8 cellular contexts compared by ENCODE assay signal in the genomic region with DNA sequence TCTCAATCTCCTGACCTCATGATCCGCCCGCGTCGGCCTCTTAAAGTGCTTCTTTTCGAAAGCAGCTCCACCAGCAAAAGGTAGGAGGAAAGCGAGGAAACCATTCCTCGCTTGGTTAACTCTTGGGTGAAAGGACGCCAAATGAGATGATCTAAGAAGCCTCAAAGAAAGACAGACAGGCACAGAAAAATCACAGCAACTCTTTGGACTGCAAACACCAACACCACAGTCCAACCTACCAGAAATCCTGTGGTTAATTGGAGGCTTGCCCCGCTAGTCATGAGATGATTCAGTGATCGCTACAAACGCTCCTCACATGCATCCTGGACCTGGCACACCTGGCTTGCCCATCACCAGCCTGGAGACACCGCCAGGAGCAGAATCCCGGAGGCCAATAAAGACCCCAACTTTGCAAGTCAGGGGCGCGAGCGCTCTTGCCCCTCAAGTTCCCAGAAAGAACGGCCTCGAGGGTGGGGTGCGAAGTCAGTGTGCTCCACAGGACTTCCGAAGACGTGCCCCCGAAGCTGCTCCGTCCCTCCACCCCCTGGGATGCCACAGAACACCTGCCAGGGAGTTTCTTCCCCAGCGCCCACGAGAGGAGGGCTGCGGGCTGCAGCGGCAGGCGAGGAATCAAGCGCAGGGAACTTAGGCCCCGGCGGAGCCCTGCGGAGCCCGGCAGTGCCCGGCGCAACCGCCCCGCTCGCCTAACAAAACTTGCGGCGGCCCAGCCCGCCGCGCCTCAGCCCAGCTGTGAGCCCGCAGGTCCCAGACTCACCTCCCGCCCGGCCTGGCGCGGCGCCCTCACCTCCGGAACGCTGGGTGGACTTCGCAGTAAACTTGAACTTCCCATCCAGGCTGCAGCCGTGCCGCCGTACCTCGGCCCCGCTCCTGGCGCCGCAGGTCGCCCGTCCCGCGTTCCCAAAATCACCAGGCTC. TPM values are rescaled to one million over a fixed set of nuclear protein-coding genes. Genes with fewer than 3 reads are reported as not detected.
DNase-seq lines count a peak whose midpoint lies in the region; ATAC-seq and TF ChIP-seq lines count a peak whose summit lies in the region.
"Not testable (repeated sequence)": the region's sequence is repeated elsewhere in the genome, so short reads cannot be mapped to it uniquely, and the experiment has no call there.

No MANE protein-coding gene starts in this region.

- not testable (repeated sequence) for H3K9me3 Mint-ChIP-seq in GM23338; activated naive CD8-positive, alpha-beta T cell treated with anti-CD3 and anti-CD28 coated beads, Interleukin-2, amount 50 U/mL, for 24 hours; naive thymus-derived CD4-positive, alpha-beta T cell

- peak overlapping the region; percentile 93 for H3K4me3 Mint-ChIP-seq in GM23338
- H3K4me3 Mint-ChIP-seq in activated naive CD8-positive, alpha-beta T cell treated with anti-CD3 and anti-CD28 coated beads, Interleukin-2, amount 50 U/mL, for 24 hours: peak overlapping the region; percentile 96
- H3K4me3 Mint-ChIP-seq in naive thymus-derived CD4-positive, alpha-beta T cell: peak overlapping the region; percentile 90 to 98 (median 97)

- not testable (repeated sequence) for H3K27me3 Mint-ChIP-seq in GM23338 (ENCODE audit: insufficient read depth, low read depth, poor library complexity); activated naive CD8-positive, alpha-beta T cell treated with anti-CD3 and anti-CD28 coated beads, Interleukin-2, amount 50 U/mL, for 24 hours; naive thymus-derived CD4-positive, alpha-beta T cell

- not testable (repeated sequence) for H3K27me3 ChIP-seq in GM23338 (ENCODE audit: insufficient read depth); naive thymus-derived CD4-positive, alpha-beta T cell (ENCODE audit: control insufficient read depth in 2 of 2, insufficient read depth in 2 of 2, low read length in 2 of 2); thymus (ENCODE audit: control insufficient read depth, insufficient read depth)

- H3K36me3 Mint-ChIP-seq in GM23338 (ENCODE audit: low read depth); activated naive CD8-positive, alpha-beta T cell treated with anti-CD3 and anti-CD28 coated beads, Interleukin-2, amount 50 U/mL, for 24 hours (ENCODE audit: low read depth); naive thymus-derived CD4-positive, alpha-beta T cell: not testable (repeated sequence)

- not testable (repeated sequence) for H3F3A ChIP-seq in GM23338 (replicated peaks; ENCODE audit: low read depth)

- intact Hi-C loops in naive thymus-derived CD4-positive, alpha-beta T cell (cut with micrococcal nuclease): not testable (repeated sequence)

- DNase-seq in GF-D8 (lab: John Stamatoyannopoulos, UW) (peak; percentile 8), GM23338 (ENCODE audit: low spot score) (peak; percentile 57), HT-29 (ENCODE audit: low spot score) (peak; percentile 43), RWPE1 (ENCODE audit: low spot score) (peak; percentile 7), germinal center (ENCODE audit: low spot score) (peak; percentile 16)
- DNase-seq in activated naive CD8-positive, alpha-beta T cell treated with anti-CD3 and anti-CD28 coated beads, Interleukin-2, amount 50 U/mL, for 24 hours: peak; percentile 34
- peak in 3 of 9 donors; percentile 19 to 45 (median 33) for DNase-seq in naive thymus-derived CD4-positive, alpha-beta T cell

- POLR2A ChIA-PET in RWPE1 (lab: Yijun Ruan, JAX; ENCODE audit: low non-redundant PET); naive thymus-derived CD4-positive, alpha-beta T cell (lab: Charles Lee): not testable (repeated sequence)

- H3K9me3 ChIP-seq in naive thymus-derived CD4-positive, alpha-beta T cell (ENCODE audit: control insufficient read depth in 2 of 3, low read length in 3 of 3); thymus (ENCODE audit: control insufficient read depth): not testable (repeated sequence)

- not testable (repeated sequence) for H3K36me3 ChIP-seq in GM23338 (ENCODE audit: insufficient read depth); naive thymus-derived CD4-positive, alpha-beta T cell (ENCODE audit: control insufficient read depth in 2 of 3, insufficient read depth in 3 of 3, low read length in 3 of 3); thymus (ENCODE audit: control insufficient read depth, insufficient read depth)

- H3K27ac ChIP-seq in GM23338 (ENCODE audit: low read depth): not testable (repeated sequence)
- H3K27ac ChIP-seq in RWPE1 (peak overlapping the region; percentile 73), thymus (ENCODE audit: low read depth) (peak overlapping the region; percentile 42)
- peak overlapping the region; percentile 70 for H3K27ac ChIP-seq in naive thymus-derived CD4-positive, alpha-beta T cell (ENCODE audit: low read depth, low read length)

- not testable (repeated sequence) for H3K4me1 ChIP-seq in GM23338 (ENCODE audit: insufficient read depth); naive thymus-derived CD4-positive, alpha-beta T cell (ENCODE audit: control insufficient read depth in 2 of 2, insufficient read depth in 2 of 2, low read length in 2 of 2); thymus (ENCODE audit: control insufficient read depth, insufficient read depth, low read length)

- peak overlapping the region; percentile 98 for H3K27ac Mint-ChIP-seq in GM23338
- peak overlapping the region; percentile 42 for H3K27ac Mint-ChIP-seq in activated naive CD8-positive, alpha-beta T cell treated with anti-CD3 and anti-CD28 coated beads, Interleukin-2, amount 50 U/mL, for 24 hours
- H3K27ac Mint-ChIP-seq in naive thymus-derived CD4-positive, alpha-beta T cell: peak overlapping the region in 8 of 9 donors; percentile 51 to 96 (median 89)

- H3K4me3 ChIP-seq in GM23338 (peak overlapping the region; percentile 81), thymus (ENCODE audit: low read length) (peak overlapping the region; percentile 61)
- H3K4me3 ChIP-seq in naive thymus-derived CD4-positive, alpha-beta T cell (ENCODE audit: low read length): peak overlapping the region; percentile 79

- peaks cover 11% of the 10 kb centered on the region for H3K79me2 ChIP-seq in GM23338 (replicated peaks; ENCODE audit: insufficient read depth)

- H3K9me2 ChIP-seq in GM23338 (ENCODE audit: insufficient read depth): not testable (repeated sequence)

- peak overlapping the region; percentile 94 for H3K4me2 ChIP-seq in GM23338

- not testable (repeated sequence) for TF ChIP-seq CTCF in GM23338 (conservative IDR thresholded peaks at IDR 0.05; ENCODE audit: low read depth in 2 of 2); RWPE1 (conservative IDR thresholded peaks at IDR 0.05; ENCODE audit: low read depth)

- not testable (repeated sequence) for H4K20me1 ChIP-seq in GM23338 (replicated peaks; ENCODE audit: insufficient read depth)

- not testable (repeated sequence) for H2AFZ ChIP-seq in GM23338

- WGBS in thymus: 11% methylated on average over 52 of the region's 63 CpGs

- peaks cover 14% of the 10 kb centered on the region for H3K4me1 Mint-ChIP-seq in GM23338
- peaks cover 21% of the 10 kb centered on the region for H3K4me1 Mint-ChIP-seq in activated naive CD8-positive, alpha-beta T cell treated with anti-CD3 and anti-CD28 coated beads, Interleukin-2, amount 50 U/mL, for 24 hours
- H3K4me1 Mint-ChIP-seq in naive thymus-derived CD4-positive, alpha-beta T cell: peaks cover 6 to 19% (median 12%) of the 10 kb centered on the region in 7 donors

- CTCF ChIA-PET in RWPE1 (lab: Yijun Ruan, JAX): interaction anchor here (0.6 kb wide), 1 partner anchor 127 kb away, joined by 4 read pairs; no protein-coding TSS in a partner anchor
- CTCF ChIA-PET in naive thymus-derived CD4-positive, alpha-beta T cell (lab: Charles Lee): not testable (repeated sequence)

- peak; percentile 68 for ATAC-seq in GM23338
- peak; percentile 18 for ATAC-seq in activated naive CD8-positive, alpha-beta T cell treated with anti-CD3 and anti-CD28 coated beads, Interleukin-2, amount 50 U/mL, for 24 hours
- peak; percentile 35 for ATAC-seq in naive thymus-derived CD4-positive, alpha-beta T cell

RNA-seq across cellular contexts. Expression of gene NBPF11, which starts 0.9 kb away (rescaled TPM):
- 5.6 and 8.5 TPM in 2 replicates for total RNA-seq in GM23338 (2014; rRNA removed; shearing (Covaris generic))
- polyA plus RNA-seq in GM23338 (2016; fragmentation: Nextera tagmentation; extraction: Ambion mirVana) (5.6 and 6.7 TPM in 2 replicates), thymus (12.9 TPM)
- total RNA-seq in HT-29 (2014; rRNA removed; shearing (Covaris generic)): 3.5 and 3.7 TPM in 2 replicates
- 10 to 100 TPM; 15.2 to 37.8 (median 29.3) TPM for total RNA-seq in naive thymus-derived CD4-positive, alpha-beta T cell
- 1 to 10 TPM; 2.6 to 6.5 TPM for polyA plus RNA-seq in naive thymus-derived CD4-positive, alpha-beta T cell

Comparison
In these comparisons a context has a peak if more than half of its experiments do, and no peak if none do; other contexts are left out.
1. ATAC-seq: peak in every context shown above with its lines; median percentile 68 in GM23338; 35 in naive thymus-derived CD4-positive, alpha-beta T cell; 18 in activated naive CD8-positive, alpha-beta T cell treated with anti-CD3 and anti-CD28 coated beads, Interleukin-2, amount 50 U/mL, for 24 hours.
2. H3K27ac Mint-ChIP-seq: peak in every context shown above with its lines; median percentile 98 in GM23338; 89 in naive thymus-derived CD4-positive, alpha-beta T cell; 42 in activated naive CD8-positive, alpha-beta T cell treated with anti-CD3 and anti-CD28 coated beads, Interleukin-2, amount 50 U/mL, for 24 hours.